In the genomic region with DNA sequence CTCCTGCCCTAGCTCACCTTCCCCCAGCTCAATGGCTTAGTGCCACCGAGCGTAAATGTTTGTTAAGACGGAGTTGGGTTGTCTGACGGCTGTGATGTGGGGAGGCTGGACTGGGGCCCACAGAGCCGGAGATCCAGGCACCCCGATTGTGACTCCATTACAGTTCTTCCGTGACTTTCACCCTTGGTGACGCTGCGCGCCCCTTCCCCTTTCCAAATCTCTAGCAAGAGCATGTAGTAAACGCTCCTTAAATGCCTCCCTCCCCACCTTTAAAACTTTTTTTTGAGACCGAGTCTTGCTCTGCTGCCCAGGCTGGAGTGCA, we compare ENCODE assay signal across 1 cellular context.
A peak's percentile ranks its signal among the peaks of the same experiment; 100 is the strongest.
TF ChIP-seq lines count a peak whose summit lies in the region.

No MANE protein-coding gene starts in this region.

TF ChIP-seq in K562, 482 proteins besides CTCF, POLR2A, EP300 and RAD21:
- TF ChIP-seq ZNF644 (tag; IDR thresholded peaks at IDR 0.05; ENCODE audit: low read depth) (no peak), SPI1 (IDR thresholded peaks at IDR 0.05; ENCODE audit: borderline replicate concordance, low read depth, low read length) (0 out of 2 replicates have a peak, but pooled peaks have one; percentile 11)
